Comparison of ENCODE assay signal across 1 cellular context in the genomic region with DNA sequence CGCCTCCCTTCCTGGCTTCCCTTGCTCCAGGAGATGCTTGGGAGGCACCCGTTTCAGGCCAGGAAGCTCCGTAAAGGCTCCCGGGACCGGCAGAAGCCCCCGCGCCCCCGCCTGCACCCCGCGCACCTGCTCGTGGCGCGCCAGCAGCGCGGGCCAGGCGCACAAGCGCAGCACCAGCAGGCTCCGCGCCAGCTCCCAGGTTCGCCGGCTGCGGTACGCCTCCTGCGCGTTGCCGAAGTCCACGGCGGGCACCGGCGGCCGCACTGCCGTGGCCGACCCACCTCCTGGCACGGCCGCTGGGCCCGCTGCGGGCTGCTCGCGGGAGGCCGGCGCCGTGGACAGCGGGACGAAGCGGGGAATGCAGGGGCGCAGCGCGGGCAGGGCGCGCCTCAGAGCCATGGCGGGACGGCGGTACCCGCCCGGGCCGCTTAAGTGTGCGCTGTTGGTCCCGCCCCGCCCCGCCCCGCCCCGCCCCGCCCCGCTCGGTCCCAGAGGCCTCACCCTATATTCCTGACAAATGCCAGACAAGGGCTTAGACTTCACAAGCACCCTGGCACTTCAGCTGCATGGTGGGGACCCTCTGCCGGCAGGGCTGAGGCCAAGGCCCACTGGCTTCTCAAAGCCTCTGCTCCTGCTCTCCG.
TF ChIP-seq lines count a peak whose summit lies in the region.

Gene PRODH, minus strand, starts transcription at position 405 of the 641 bp plus-strand sequence. Its CDS starts 6 bp downstream, at position 399.

TF ChIP-seq in HCT116, 20 proteins besides CTCF, POLR2A, EP300 and RAD21:
- no peak for TF ChIP-seq FOSL1 (IDR thresholded peaks at IDR 0.05; ENCODE audit: low read depth)
- no peak for TF ChIP-seq YY1 (IDR thresholded peaks at IDR 0.05; ENCODE audit: extremely low read depth, insufficient replicate concordance, low read depth, low read length)
- TF ChIP-seq CEBPB (IDR thresholded peaks at IDR 0.05; ENCODE audit: low read depth) = no peak
- no peak for TF ChIP-seq ZNF274 (IDR thresholded peaks at IDR 0.05; ENCODE audit: low read depth, low read length)
- TF ChIP-seq, protein P1, sequence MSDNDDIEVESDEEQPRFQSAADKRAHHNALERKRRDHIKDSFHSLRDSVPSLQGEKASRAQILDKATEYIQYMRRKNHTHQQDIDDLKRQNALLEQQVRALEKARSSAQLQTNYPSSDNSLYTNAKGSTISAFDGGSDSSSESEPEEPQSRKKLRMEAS (IDR thresholded peaks at IDR 0.05) = no peak
- TF ChIP-seq, protein P2, sequence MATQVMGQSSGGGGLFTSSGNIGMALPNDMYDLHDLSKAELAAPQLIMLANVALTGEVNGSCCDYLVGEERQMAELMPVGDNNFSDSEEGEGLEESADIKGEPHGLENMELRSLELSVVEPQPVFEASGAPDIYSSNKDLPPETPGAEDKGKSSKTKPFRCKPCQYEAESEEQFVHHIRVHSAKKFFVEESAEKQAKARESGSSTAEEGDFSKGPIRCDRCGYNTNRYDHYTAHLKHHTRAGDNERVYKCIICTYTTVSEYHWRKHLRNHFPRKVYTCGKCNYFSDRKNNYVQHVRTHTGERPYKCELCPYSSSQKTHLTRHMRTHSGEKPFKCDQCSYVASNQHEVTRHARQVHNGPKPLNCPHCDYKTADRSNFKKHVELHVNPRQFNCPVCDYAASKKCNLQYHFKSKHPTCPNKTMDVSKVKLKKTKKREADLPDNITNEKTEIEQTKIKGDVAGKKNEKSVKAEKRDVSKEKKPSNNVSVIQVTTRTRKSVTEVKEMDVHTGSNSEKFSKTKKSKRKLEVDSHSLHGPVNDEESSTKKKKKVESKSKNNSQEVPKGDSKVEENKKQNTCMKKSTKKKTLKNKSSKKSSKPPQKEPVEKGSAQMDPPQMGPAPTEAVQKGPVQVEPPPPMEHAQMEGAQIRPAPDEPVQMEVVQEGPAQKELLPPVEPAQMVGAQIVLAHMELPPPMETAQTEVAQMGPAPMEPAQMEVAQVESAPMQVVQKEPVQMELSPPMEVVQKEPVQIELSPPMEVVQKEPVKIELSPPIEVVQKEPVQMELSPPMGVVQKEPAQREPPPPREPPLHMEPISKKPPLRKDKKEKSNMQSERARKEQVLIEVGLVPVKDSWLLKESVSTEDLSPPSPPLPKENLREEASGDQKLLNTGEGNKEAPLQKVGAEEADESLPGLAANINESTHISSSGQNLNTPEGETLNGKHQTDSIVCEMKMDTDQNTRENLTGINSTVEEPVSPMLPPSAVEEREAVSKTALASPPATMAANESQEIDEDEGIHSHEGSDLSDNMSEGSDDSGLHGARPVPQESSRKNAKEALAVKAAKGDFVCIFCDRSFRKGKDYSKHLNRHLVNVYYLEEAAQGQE (IDR thresholded peaks at IDR 0.05; ENCODE audit: low read depth) = no peak
- TF ChIP-seq EGR1 (IDR thresholded peaks at IDR 0.05; ENCODE audit: low read depth) = no peak
- no peak for TF ChIP-seq EZH2phosphoT487 (IDR thresholded peaks at IDR 0.05; ENCODE audit: borderline replicate concordance)
- no peak for TF ChIP-seq ELF1 (IDR thresholded peaks at IDR 0.05; ENCODE audit: borderline replicate concordance, low read depth)
- no peak for TF ChIP-seq SIN3A (IDR thresholded peaks at IDR 0.05; ENCODE audit: low read depth)
- no peak for TF ChIP-seq SP1 (IDR thresholded peaks at IDR 0.05; ENCODE audit: low read depth)
- TF ChIP-seq EZH2 (IDR thresholded peaks at IDR 0.05) = no peak
